2 cellular contexts compared by ENCODE assay signal in genomic region chr12:111642681-111643427, GRCh38.
TF ChIP-seq lines count a peak whose summit lies in the region.

No MANE protein-coding gene starts in this region.

TF ChIP-seq in HCT116, 20 proteins besides CTCF, POLR2A, EP300 and RAD21:
- no peak for TF ChIP-seq TCF7L2 (IDR thresholded peaks at IDR 0.05; ENCODE audit: borderline replicate concordance, extremely low read depth, insufficient read depth, insufficient read length)
- no peak for TF ChIP-seq CEBPB (IDR thresholded peaks at IDR 0.05; ENCODE audit: low read depth)
- no peak for TF ChIP-seq EZH2 (IDR thresholded peaks at IDR 0.05)
- TF ChIP-seq, protein P1, sequence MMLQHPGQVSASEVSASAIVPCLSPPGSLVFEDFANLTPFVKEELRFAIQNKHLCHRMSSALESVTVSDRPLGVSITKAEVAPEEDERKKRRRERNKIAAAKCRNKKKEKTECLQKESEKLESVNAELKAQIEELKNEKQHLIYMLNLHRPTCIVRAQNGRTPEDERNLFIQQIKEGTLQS (IDR thresholded peaks at IDR 0.05): no peak
- no peak for TF ChIP-seq EZH2phosphoT487 (IDR thresholded peaks at IDR 0.05; ENCODE audit: borderline replicate concordance)
- no peak for TF ChIP-seq CBX3 (IDR thresholded peaks at IDR 0.05; ENCODE audit: low read depth)
- no peak for TF ChIP-seq ELF1 (IDR thresholded peaks at IDR 0.05; ENCODE audit: borderline replicate concordance, low read depth)
- no peak for TF ChIP-seq FOSL1 (IDR thresholded peaks at IDR 0.05; ENCODE audit: low read depth)

TF ChIP-seq in K562, 482 proteins besides CTCF, POLR2A, EP300 and RAD21:
- TF ChIP-seq THRA (IDR thresholded peaks at IDR 0.05): no peak
- TF ChIP-seq FOXK1 (CRISPR knock-in tag; IDR thresholded peaks at IDR 0.05; ENCODE audit: borderline replicate concordance): no peak
- no peak for TF ChIP-seq DPF2 (IDR thresholded peaks at IDR 0.05)
